ENCODE assay signal across 1 cellular context in genomic region chr15:96303503-96304054, GRCh38.
TF ChIP-seq lines count a peak whose summit lies in the region.

No MANE protein-coding gene starts in this region.

TF ChIP-seq in HEK293, 187 proteins besides CTCF, POLR2A, EP300 and RAD21 (continued from another document):
- TF ChIP-seq PRDM10 (tag by site-specific recombination; IDR thresholded peaks at IDR 0.05) (peak; percentile 93), ZNF544 (tag by site-specific recombination; IDR thresholded peaks at IDR 0.05) (no peak), ZBTB49 (tag by site-specific recombination; IDR thresholded peaks at IDR 0.05; ENCODE audit: low read depth) (no peak), ZBTB7A (tag by site-specific recombination; IDR thresholded peaks at IDR 0.05; ENCODE audit: low read depth) (no peak), ZNF555 (tag by site-specific recombination; conservative IDR thresholded peaks at IDR 0.05) (no peak), ZNF416 (tag by site-specific recombination; IDR thresholded peaks at IDR 0.05) (no peak), ZNF302 (tag by site-specific recombination; IDR thresholded peaks at IDR 0.05; ENCODE audit: low read depth) (no peak), ZNF148 (tag by site-specific recombination; IDR thresholded peaks at IDR 0.05; ENCODE audit: borderline replicate concordance) (no peak), ATF2 (tag by site-specific recombination; IDR thresholded peaks at IDR 0.05; ENCODE audit: low read depth) (no peak), KLF7 (tag by site-specific recombination; IDR thresholded peaks at IDR 0.05; ENCODE audit: borderline replicate concordance) (no peak), ZBTB10 (tag by site-specific recombination; IDR thresholded peaks at IDR 0.05) (no peak), ZNF549 (tag by site-specific recombination; IDR thresholded peaks at IDR 0.05) (peak; percentile 62; the same call in 1 of the 2 replicates), SP7 (tag by site-specific recombination; IDR thresholded peaks at IDR 0.05) (peak; percentile 86), ZNF792 (tag by site-specific recombination; IDR thresholded peaks at IDR 0.05) (no peak), HOXA7 (CRISPR knock-in tag; IDR thresholded peaks at IDR 0.05; ENCODE audit: borderline replicate concordance) (no peak), IKZF3 (tag by site-specific recombination; IDR thresholded peaks at IDR 0.05) (no peak), TSHZ1 (tag by site-specific recombination; IDR thresholded peaks at IDR 0.05; ENCODE audit: borderline replicate concordance) (no peak), ZNF221 (tag by site-specific recombination; IDR thresholded peaks at IDR 0.05; ENCODE audit: borderline replicate concordance) (no peak), ZNF704 (tag by site-specific recombination; IDR thresholded peaks at IDR 0.05) (no peak), EGR2 (tag by site-specific recombination; IDR thresholded peaks at IDR 0.05; ENCODE audit: low read depth) (no peak), OSR2 (tag by site-specific recombination; IDR thresholded peaks at IDR 0.05) (peak; percentile 55), ZNF248 (tag by site-specific recombination; IDR thresholded peaks at IDR 0.05) (no peak), ZBTB6 (tag by site-specific recombination; IDR thresholded peaks at IDR 0.05) (no peak), ZNF580 (tag by site-specific recombination; IDR thresholded peaks at IDR 0.05) (no peak), ZSCAN4 (tag by site-specific recombination; IDR thresholded peaks at IDR 0.05) (no peak), GLI4 (tag by site-specific recombination; IDR thresholded peaks at IDR 0.05) (no peak), ZXDB (tag by site-specific recombination; IDR thresholded peaks at IDR 0.05) (peak; percentile 59), ZFHX2 (tag by site-specific recombination; conservative IDR thresholded peaks at IDR 0.05) (0 out of 2 replicates have a peak, but pooled peaks have one; percentile 8), ZBTB48 (tag by site-specific recombination; IDR thresholded peaks at IDR 0.05) (no peak), ZBTB21 (tag by site-specific recombination; IDR thresholded peaks at IDR 0.05) (no peak), ZNF513 (tag by site-specific recombination; IDR thresholded peaks at IDR 0.05) (no peak)
TF ChIP-seq in HEK293: peak in this region for 7.
